Comparison of ENCODE assay signal across 1 cellular context in the genomic region with DNA sequence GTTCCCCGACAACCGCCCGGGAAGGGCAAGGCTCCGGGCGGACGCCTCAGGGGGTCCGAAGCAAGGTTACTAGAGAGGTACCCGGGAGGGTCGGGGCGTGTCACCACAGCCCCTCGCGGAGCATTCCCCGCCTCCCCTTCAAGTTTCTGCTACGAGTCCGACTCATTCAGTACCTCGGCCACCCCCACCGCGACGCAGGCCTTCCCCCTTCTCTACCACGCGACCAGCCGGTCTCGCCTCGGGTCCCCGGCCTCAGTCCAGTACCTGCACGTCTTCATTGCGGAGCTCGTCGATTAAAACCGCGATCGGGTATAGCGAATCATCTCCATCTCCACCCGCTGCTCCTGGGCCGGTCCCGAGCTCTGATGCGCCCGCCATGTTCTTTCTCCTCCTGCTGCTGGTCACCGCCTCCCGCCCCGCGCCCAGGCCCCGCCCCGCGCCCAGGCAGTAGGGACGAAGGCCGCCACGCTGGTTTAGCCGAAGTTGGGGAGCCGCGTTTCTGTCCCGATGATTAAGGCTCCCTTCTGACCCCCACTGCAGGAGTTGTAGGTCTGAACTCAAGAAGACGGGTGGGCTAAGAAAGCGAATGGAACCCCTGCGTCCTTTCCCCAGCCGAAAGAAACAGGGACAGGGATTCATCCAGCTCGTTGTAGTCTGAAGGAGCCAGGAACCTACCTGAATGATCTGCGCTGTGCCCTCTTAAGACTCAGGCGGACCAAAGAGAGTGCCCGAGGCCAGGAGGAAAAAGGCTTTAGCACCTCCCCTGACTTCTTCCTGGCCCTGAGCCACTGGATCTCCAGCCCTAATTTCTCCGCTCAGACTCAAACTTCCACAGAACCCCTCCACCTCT.
A peak's percentile ranks its signal among the peaks of the same experiment; 100 is the strongest.
TF ChIP-seq lines count a peak whose summit lies in the region.

A gene (minus strand): TSS at position 406 of the 850 bp plus-strand sequence. CDS start 28 bp downstream, at position 378.

TF ChIP-seq in HEK293, 187 proteins besides CTCF, POLR2A, EP300 and RAD21 (continued from another document and continues in another):
- TF ChIP-seq, protein P1, sequence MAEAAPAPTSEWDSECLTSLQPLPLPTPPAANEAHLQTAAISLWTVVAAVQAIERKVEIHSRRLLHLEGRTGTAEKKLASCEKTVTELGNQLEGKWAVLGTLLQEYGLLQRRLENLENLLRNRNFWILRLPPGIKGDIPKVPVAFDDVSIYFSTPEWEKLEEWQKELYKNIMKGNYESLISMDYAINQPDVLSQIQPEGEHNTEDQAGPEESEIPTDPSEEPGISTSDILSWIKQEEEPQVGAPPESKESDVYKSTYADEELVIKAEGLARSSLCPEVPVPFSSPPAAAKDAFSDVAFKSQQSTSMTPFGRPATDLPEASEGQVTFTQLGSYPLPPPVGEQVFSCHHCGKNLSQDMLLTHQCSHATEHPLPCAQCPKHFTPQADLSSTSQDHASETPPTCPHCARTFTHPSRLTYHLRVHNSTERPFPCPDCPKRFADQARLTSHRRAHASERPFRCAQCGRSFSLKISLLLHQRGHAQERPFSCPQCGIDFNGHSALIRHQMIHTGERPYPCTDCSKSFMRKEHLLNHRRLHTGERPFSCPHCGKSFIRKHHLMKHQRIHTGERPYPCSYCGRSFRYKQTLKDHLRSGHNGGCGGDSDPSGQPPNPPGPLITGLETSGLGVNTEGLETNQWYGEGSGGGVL (tag by site-specific recombination; IDR thresholded peaks at IDR 0.05), result peak; percentile 53; the same call in 1 of the 2 replicates
- no peak for TF ChIP-seq ZNF114 (tag by site-specific recombination; IDR thresholded peaks at IDR 0.05)
- TF ChIP-seq ZNF211 (tag by site-specific recombination; IDR thresholded peaks at IDR 0.05; ENCODE audit: low read depth), result no peak
- TF ChIP-seq ZSCAN16 (tag by site-specific recombination; IDR thresholded peaks at IDR 0.05), result no peak
- TF ChIP-seq ZNF521 (tag by site-specific recombination; IDR thresholded peaks at IDR 0.05), result no peak
- no peak for TF ChIP-seq ZFP41 (tag by site-specific recombination; IDR thresholded peaks at IDR 0.05; ENCODE audit: borderline replicate concordance)
- TF ChIP-seq, protein P2, sequence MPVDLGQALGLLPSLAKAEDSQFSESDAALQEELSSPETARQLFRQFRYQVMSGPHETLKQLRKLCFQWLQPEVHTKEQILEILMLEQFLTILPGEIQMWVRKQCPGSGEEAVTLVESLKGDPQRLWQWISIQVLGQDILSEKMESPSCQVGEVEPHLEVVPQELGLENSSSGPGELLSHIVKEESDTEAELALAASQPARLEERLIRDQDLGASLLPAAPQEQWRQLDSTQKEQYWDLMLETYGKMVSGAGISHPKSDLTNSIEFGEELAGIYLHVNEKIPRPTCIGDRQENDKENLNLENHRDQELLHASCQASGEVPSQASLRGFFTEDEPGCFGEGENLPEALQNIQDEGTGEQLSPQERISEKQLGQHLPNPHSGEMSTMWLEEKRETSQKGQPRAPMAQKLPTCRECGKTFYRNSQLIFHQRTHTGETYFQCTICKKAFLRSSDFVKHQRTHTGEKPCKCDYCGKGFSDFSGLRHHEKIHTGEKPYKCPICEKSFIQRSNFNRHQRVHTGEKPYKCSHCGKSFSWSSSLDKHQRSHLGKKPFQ (tag by site-specific recombination; IDR thresholded peaks at IDR 0.05), result no peak
- no peak for TF ChIP-seq ZNF132 (tag by site-specific recombination; IDR thresholded peaks at IDR 0.05; ENCODE audit: borderline replicate concordance)
- no peak for TF ChIP-seq ZNF623 (tag by site-specific recombination; IDR thresholded peaks at IDR 0.05)
- no peak for TF ChIP-seq ZNF658 (tag by site-specific recombination; IDR thresholded peaks at IDR 0.05)
- TF ChIP-seq ZNF501 (tag by site-specific recombination; IDR thresholded peaks at IDR 0.05), result 0 out of 2 replicates have a peak, but pooled peaks have one; percentile 23
- TF ChIP-seq ZNF155 (tag by site-specific recombination; IDR thresholded peaks at IDR 0.05), result no peak
- TF ChIP-seq, protein P3, sequence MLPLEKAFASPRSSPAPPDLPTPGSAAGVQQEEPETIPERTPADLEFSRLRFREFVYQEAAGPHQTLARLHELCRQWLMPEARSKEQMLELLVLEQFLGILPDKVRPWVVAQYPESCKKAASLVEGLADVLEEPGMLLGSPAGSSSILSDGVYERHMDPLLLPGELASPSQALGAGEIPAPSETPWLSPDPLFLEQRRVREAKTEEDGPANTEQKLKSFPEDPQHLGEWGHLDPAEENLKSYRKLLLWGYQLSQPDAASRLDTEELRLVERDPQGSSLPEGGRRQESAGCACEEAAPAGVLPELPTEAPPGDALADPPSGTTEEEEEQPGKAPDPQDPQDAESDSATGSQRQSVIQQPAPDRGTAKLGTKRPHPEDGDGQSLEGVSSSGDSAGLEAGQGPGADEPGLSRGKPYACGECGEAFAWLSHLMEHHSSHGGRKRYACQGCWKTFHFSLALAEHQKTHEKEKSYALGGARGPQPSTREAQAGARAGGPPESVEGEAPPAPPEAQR (tag by site-specific recombination; IDR thresholded peaks at IDR 0.05), result no peak
- no peak for TF ChIP-seq ZNF837 (tag by site-specific recombination; IDR thresholded peaks at IDR 0.05)
- TF ChIP-seq, protein P4, sequence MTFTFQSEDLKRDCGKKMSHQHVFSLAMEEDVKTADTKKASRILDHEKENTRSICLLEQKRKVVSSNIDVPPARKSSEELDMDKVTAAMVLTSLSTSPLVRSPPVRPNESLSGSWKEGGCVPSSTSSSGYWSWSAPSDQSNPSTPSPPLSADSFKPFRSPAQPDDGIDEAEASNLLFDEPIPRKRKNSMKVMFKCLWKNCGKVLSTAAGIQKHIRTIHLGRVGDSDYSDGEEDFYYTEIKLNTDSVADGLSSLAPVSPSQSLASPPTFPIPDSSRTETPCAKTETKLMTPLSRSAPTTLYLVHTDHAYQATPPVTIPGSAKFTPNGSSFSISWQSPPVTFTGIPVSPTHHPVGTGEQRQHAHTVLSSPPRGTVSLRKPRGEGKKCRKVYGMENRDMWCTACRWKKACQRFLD (tag by site-specific recombination; IDR thresholded peaks at IDR 0.05), result no peak
- no peak for TF ChIP-seq GLI4 (tag by site-specific recombination; IDR thresholded peaks at IDR 0.05)
- no peak for TF ChIP-seq ZNF416 (tag by site-specific recombination; IDR thresholded peaks at IDR 0.05)
- TF ChIP-seq ZNF404 (tag by site-specific recombination; IDR thresholded peaks at IDR 0.05), result no peak
- no peak for TF ChIP-seq ZNF677 (tag by site-specific recombination; IDR thresholded peaks at IDR 0.05)
- TF ChIP-seq ZNF624 (tag by site-specific recombination; IDR thresholded peaks at IDR 0.05), result no peak
- no peak for TF ChIP-seq ZNF202 (tag by site-specific recombination; IDR thresholded peaks at IDR 0.05; ENCODE audit: borderline replicate concordance)
- TF ChIP-seq, protein P5, sequence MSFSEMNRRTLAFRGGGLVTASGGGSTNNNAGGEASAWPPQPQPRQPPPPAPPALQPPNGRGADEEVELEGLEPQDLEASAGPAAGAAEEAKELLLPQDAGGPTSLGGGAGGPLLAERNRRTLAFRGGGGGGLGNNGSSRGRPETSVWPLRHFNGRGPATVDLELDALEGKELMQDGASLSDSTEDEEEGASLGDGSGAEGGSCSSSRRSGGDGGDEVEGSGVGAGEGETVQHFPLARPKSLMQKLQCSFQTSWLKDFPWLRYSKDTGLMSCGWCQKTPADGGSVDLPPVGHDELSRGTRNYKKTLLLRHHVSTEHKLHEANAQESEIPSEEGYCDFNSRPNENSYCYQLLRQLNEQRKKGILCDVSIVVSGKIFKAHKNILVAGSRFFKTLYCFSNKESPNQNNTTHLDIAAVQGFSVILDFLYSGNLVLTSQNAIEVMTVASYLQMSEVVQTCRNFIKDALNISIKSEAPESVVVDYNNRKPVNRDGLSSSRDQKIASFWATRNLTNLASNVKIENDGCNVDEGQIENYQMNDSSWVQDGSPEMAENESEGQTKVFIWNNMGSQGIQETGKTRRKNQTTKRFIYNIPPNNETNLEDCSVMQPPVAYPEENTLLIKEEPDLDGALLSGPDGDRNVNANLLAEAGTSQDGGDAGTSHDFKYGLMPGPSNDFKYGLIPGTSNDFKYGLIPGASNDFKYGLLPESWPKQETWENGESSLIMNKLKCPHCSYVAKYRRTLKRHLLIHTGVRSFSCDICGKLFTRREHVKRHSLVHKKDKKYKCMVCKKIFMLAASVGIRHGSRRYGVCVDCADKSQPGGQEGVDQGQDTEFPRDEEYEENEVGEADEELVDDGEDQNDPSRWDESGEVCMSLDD (tag by site-specific recombination; IDR thresholded peaks at IDR 0.05), result no peak
- TF ChIP-seq GLIS2 (tag by site-specific recombination; IDR thresholded peaks at IDR 0.05), result peak; percentile 91
- TF ChIP-seq SP2 (tag by site-specific recombination; IDR thresholded peaks at IDR 0.05), result peak; percentile 48
- no peak for TF ChIP-seq ZNF184 (tag by site-specific recombination; IDR thresholded peaks at IDR 0.05)
- TF ChIP-seq, protein P6, sequence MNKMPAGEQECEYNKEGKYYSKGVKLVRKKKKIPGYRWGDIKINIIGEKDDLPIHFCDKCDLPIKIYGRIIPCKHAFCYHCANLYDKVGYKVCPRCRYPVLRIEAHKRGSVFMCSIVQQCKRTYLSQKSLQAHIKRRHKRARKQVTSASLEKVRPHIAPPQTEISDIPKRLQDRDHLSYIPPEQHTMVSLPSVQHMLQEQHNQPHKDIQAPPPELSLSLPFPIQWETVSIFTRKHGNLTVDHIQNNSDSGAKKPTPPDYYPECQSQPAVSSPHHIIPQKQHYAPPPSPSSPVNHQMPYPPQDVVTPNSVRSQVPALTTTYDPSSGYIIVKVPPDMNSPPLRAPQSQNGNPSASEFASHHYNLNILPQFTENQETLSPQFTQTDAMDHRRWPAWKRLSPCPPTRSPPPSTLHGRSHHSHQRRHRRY (tag by site-specific recombination; IDR thresholded peaks at IDR 0.05), result no peak
- no peak for TF ChIP-seq ZNF16 (tag by site-specific recombination; IDR thresholded peaks at IDR 0.05; ENCODE audit: low read depth)
- TF ChIP-seq, protein P7, sequence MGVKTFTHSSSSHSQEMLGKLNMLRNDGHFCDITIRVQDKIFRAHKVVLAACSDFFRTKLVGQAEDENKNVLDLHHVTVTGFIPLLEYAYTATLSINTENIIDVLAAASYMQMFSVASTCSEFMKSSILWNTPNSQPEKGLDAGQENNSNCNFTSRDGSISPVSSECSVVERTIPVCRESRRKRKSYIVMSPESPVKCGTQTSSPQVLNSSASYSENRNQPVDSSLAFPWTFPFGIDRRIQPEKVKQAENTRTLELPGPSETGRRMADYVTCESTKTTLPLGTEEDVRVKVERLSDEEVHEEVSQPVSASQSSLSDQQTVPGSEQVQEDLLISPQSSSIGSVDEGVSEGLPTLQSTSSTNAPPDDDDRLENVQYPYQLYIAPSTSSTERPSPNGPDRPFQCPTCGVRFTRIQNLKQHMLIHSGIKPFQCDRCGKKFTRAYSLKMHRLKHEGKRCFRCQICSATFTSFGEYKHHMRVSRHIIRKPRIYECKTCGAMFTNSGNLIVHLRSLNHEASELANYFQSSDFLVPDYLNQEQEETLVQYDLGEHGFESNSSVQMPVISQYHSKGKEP (tag by site-specific recombination; IDR thresholded peaks at IDR 0.05), result no peak
- TF ChIP-seq ZNF24 (tag by site-specific recombination; IDR thresholded peaks at IDR 0.05), result no peak
- TF ChIP-seq ZNF621 (tag by site-specific recombination; IDR thresholded peaks at IDR 0.05), result no peak
- TF ChIP-seq SP7 (tag by site-specific recombination; IDR thresholded peaks at IDR 0.05), result no peak
- TF ChIP-seq SETDB1 (IDR thresholded peaks at IDR 0.05; ENCODE audit: insufficient read length, low read length), result no peak
- no peak for TF ChIP-seq HOXA7 (CRISPR knock-in tag; IDR thresholded peaks at IDR 0.05; ENCODE audit: borderline replicate concordance)
- TF ChIP-seq, protein P8, sequence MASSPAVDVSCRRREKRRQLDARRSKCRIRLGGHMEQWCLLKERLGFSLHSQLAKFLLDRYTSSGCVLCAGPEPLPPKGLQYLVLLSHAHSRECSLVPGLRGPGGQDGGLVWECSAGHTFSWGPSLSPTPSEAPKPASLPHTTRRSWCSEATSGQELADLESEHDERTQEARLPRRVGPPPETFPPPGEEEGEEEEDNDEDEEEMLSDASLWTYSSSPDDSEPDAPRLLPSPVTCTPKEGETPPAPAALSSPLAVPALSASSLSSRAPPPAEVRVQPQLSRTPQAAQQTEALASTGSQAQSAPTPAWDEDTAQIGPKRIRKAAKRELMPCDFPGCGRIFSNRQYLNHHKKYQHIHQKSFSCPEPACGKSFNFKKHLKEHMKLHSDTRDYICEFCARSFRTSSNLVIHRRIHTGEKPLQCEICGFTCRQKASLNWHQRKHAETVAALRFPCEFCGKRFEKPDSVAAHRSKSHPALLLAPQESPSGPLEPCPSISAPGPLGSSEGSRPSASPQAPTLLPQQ (tag by site-specific recombination; IDR thresholded peaks at IDR 0.05), result peak; percentile 93
- no peak for TF ChIP-seq OSR2 (tag by site-specific recombination; IDR thresholded peaks at IDR 0.05)
- TF ChIP-seq ZFHX2 (tag by site-specific recombination; conservative IDR thresholded peaks at IDR 0.05), result no peak
- no peak for TF ChIP-seq MYNN (tag by site-specific recombination; IDR thresholded peaks at IDR 0.05; ENCODE audit: borderline replicate concordance)
- peak; percentile 55; the same call in 1 of the 2 replicates for TF ChIP-seq ZXDB (tag by site-specific recombination; IDR thresholded peaks at IDR 0.05)
- no peak for TF ChIP-seq ZNF23 (tag by site-specific recombination; IDR thresholded peaks at IDR 0.05; ENCODE audit: borderline replicate concordance)
- TF ChIP-seq BCL11A (tag by site-specific recombination; IDR thresholded peaks at IDR 0.05; ENCODE audit: low read depth), result no peak
- peak; percentile 75; the same call in 1 of the 2 replicates for TF ChIP-seq KLF8 (tag by site-specific recombination; IDR thresholded peaks at IDR 0.05)
- TF ChIP-seq, protein P9, sequence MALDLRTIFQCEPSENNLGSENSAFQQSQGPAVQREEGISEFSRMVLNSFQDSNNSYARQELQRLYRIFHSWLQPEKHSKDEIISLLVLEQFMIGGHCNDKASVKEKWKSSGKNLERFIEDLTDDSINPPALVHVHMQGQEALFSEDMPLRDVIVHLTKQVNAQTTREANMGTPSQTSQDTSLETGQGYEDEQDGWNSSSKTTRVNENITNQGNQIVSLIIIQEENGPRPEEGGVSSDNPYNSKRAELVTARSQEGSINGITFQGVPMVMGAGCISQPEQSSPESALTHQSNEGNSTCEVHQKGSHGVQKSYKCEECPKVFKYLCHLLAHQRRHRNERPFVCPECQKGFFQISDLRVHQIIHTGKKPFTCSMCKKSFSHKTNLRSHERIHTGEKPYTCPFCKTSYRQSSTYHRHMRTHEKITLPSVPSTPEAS (tag by site-specific recombination; IDR thresholded peaks at IDR 0.05), result no peak
- no peak for TF ChIP-seq KLF7 (tag by site-specific recombination; IDR thresholded peaks at IDR 0.05; ENCODE audit: borderline replicate concordance)
- TF ChIP-seq KLF1 (tag by site-specific recombination; IDR thresholded peaks at IDR 0.05), result no peak; the same call in 1 of the 2 replicates
- no peak for TF ChIP-seq MZF1 (tag by site-specific recombination; IDR thresholded peaks at IDR 0.05; ENCODE audit: borderline replicate concordance)
